ENCODE assay signal across 27 cellular contexts in genomic region chr15:58405865-58406264, GRCh38. TPM values are rescaled to one million over a fixed set of nuclear protein-coding genes. Genes with fewer than 3 reads are reported as not detected.
"Had no signal": no experiment of that assay in that cellular context is flagged by ENCODE, and none has a peak within 500 bp of the region (broad histone marks: within the 10 kb centered on the region; RNA-seq: fewer than 3 reads in every experiment).

No MANE protein-coding gene starts in this region.

- H3K27me3 ChIP-seq: stomach, suprapubic skin, testis, thyroid gland, tibial nerve, transverse colon, upper lobe of left lung, upper lobe of right lung, uterus, vagina had no signal

- H3K9me3 ChIP-seq: stomach, suprapubic skin, testis, thoracic aorta, thyroid gland, tibial artery, tibial nerve, transverse colon, upper lobe of left lung, upper lobe of right lung, uterus, vagina had no signal

- H3K4me3 ChIP-seq: stomach, suprapubic skin, testis, thoracic aorta, thyroid gland, tibial artery, tibial nerve, transverse colon, upper lobe of left lung, upper lobe of right lung, uterus, vagina had no signal

- H3K4me1 ChIP-seq: stomach, testis, tibial artery, tibial nerve, transverse colon, upper lobe of right lung, uterus had no signal

- H3K36me3 ChIP-seq: stomach, suprapubic skin, thoracic aorta, thyroid gland, tibial artery, tibial nerve, transverse colon, upper lobe of left lung, upper lobe of right lung, uterus, vagina had no signal

- H3K27ac ChIP-seq: stomach, suprapubic skin, testis, thoracic aorta, thyroid gland, tibial artery, tibial nerve, transverse colon, upper lobe of left lung, upper lobe of right lung, uterus, vagina had no signal

- ATAC-seq: stimulated activated effector memory CD8-positive, alpha-beta T cell treated with anti-CD3 and anti-CD28 coated beads, Interleukin-12 subunit alpha, Interleukin-12 subunit beta, amount 100 ng/mL, for 72 hours; stimulated activated memory B cell treated with anti-CD40 and anti-IgM and Interleukin-4, amounts not matched to agents 10 μg/mL and 1 μg/mL and 100 μg/mL, for 72 hours; stimulated activated naive B cell treated with anti-CD40 and anti-IgM and Interleukin-4, amounts not matched to agents 10 μg/mL and 1 μg/mL and 100 μg/mL, for 72 hours; stimulated activated naive CD8-positive, alpha-beta T cell treated with anti-CD3 and anti-CD28 coated beads, Interleukin-15, amount 100 ng/mL, for 72 hours; stimulated activated naive CD8-positive, alpha-beta T cell treated with anti-CD3 and anti-CD28 coated beads, Interleukin-15, Interleukin-2, amounts not matched to agents 100 U/mL and 50 U/mL, for 24 hours; upper lobe of right lung had no signal

- DNase-seq: stimulated activated CD4-positive, alpha-beta T cell treated with anti-CD3 and anti-CD28 coated beads, Interleukin-2, amount 100 ng/mL, for 48 hours; stimulated activated CD4-positive, alpha-beta T cell treated with anti-CD3 and anti-CD28 coated beads, Interleukin-4, amount 100 ng/mL, for 1 hour; stimulated activated CD4-positive, alpha-beta T cell treated with anti-CD3 and anti-CD28 coated beads, Interleukin-4, amount 100 ng/mL, for 24 hours; stimulated activated CD4-positive, alpha-beta T cell treated with anti-CD3 and anti-CD28 coated beads, Interleukin-4, amount 100 ng/mL, for 4 hours; stimulated activated CD8-positive, alpha-beta memory T cell treated with anti-CD3 and anti-CD28 coated beads, Interleukin-4, amount 100 ng/mL, for 48 hours; stimulated activated naive B cell treated with anti-CD40 and anti-IgM and Interleukin-4, amounts not matched to agents 10 μg/mL and 1 μg/mL and 100 μg/mL, for 72 hours; stimulated activated naive CD4-positive, alpha-beta T cell; stimulated activated naive CD4-positive, alpha-beta T cell treated with Interleukin-2 at 50 U/mL for 16 hours; stimulated activated naive CD8-positive, alpha-beta T cell treated with anti-CD3 and anti-CD28 coated beads, Interleukin-15, amount 100 ng/mL, for 72 hours; stimulated activated naive CD8-positive, alpha-beta T cell treated with anti-CD3 and anti-CD28 coated beads, Interleukin-15, Interleukin-2, amounts not matched to agents 100 U/mL and 50 U/mL, for 24 hours; stomach; substantia nigra; testis; thyroid gland; tibial artery; transverse colon; trophoblast cell; upper lobe of left lung; upper lobe of right lung; uterus had no signal

RNA-seq across cellular contexts. Expression of gene LIPC, which starts 25.9 kb away (rescaled TPM):
- total RNA-seq: temporal lobe, thoracic aorta, vagina had no signal
